Comparison of ENCODE assay signal across 8 cellular contexts in genomic region chr12:108633534-108634224, GRCh38.
DNase-seq lines count a peak whose midpoint lies in the region; ATAC-seq and FAIRE-seq lines count a peak whose summit lies in the region.

TSS of gene SELPLG (minus strand) at chr12:108633894. CDS start at chr12:108624307, 9,587 bp downstream.

- ATAC-seq in HG02885 (IDR thresholded peaks at IDR 0.05; ENCODE audit: poor library complexity, unreplicated experiment) = peak; percentile 69

- peak; percentile 94 for FAIRE-seq in GM18507 (lab: Jason Lieb, UNC)
- FAIRE-seq in RCC 7860 (lab: Jason Lieb, UNC) = no peak

- DNase-seq in GM18507 (ENCODE audit: extremely low spot score, insufficient read length, low read depth) (peak; percentile 75), RCC 7860 (ENCODE audit: low spot score) (peak; percentile 44), medulla oblongata (ENCODE audit: extremely low spot score) (peak; percentile 83), COR-L47 (lab: John Stamatoyannopoulos, UW) (no peak), NCI-H1417 treated with DMSO at 0.1 percent for 48 hours (lab: John Stamatoyannopoulos, UW) (no peak)
- DNase-seq in activated effector memory CD4-positive, alpha-beta T cell treated with Interleukin-2 at 50 U/mL for 16 hours = peak; percentile 83
- peak; percentile 63 for DNase-seq in stimulated activated CD8-positive, alpha-beta memory T cell treated with anti-CD3 and anti-CD28 coated beads, Interleukin-7, amount 100 ng/mL, for 24 hours (ENCODE audit: low read depth)

Comparison
In these comparisons a context has a peak if more than half of its experiments do, and no peak if none do; other contexts are left out.
1. DNase-seq: peak in GM18507 (single experiment), RCC 7860 (single experiment), activated effector memory CD4-positive, alpha-beta T cell treated with Interleukin-2 at 50 U/mL for 16 hours (single experiment), medulla oblongata (single experiment) and stimulated activated CD8-positive, alpha-beta memory T cell treated with anti-CD3 and anti-CD28 coated beads, Interleukin-7, amount 100 ng/mL, for 24 hours (single experiment); none in COR-L47 (single experiment) and NCI-H1417 treated with DMSO at 0.1 percent for 48 hours (single experiment).